Comparison of ENCODE assay signal across 17 cellular contexts in the genomic region with DNA sequence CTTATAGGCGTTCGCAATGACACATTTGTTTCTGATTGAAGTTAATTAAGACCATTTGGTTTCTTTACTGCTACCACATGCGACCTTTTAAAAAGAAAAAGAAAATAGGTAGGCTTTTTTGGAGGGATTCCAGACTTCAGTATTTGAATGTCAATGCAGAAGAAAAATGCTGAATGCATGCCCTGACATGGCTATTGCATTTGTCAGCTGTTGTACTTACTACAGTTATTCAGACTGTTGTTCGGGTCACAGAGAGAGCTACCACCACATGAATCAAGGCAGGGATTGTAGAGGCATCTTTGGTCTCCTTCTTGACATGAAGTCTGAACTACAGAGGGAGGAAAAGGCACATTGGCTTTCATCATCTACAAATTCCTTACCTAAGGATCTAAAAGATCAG.
DNase-seq lines count a peak whose midpoint lies in the region; ATAC-seq lines count a peak whose summit lies in the region.
"Had no signal": no experiment of that assay in that cellular context is flagged by ENCODE, and none has a peak within 500 bp of the region (broad histone marks: within the 10 kb centered on the region; RNA-seq: fewer than 3 reads in every experiment).

No MANE protein-coding gene starts in this region.

- 0 out of 2 replicates have a peak overlapping the region, but pooled peaks have one; percentile 16 for H3K27ac ChIP-seq in SK-N-MC
- no peak overlapping the region for H3K27ac ChIP-seq in epithelial cell of prostate
- H3K27ac ChIP-seq: A549 had no signal

- DNase-seq in SK-N-MC (ENCODE audit: low read depth, low spot score): no peak
- peak; percentile 30 for DNase-seq in adipocyte (ENCODE audit: low read depth)
- peak; percentile 27 for DNase-seq in epithelial cell of prostate (ENCODE audit: low read depth, low spot score)
- peak; percentile 2 for DNase-seq in iris pigment epithelial cell (ENCODE audit: low read depth)
- DNase-seq: CD8-positive, alpha-beta T cell; COR-L47; DMS153; DMS79 treated with DMSO at 0.1 percent for 48 hours; EL; IMR-90 had no signal

- H3K36me3 ChIP-seq in SK-N-MC (ENCODE audit: insufficient read depth, low read length): no peaks in the 10 kb centered on the region
- H3K36me3 ChIP-seq in adipocyte (ENCODE audit: control insufficient read depth, insufficient read depth, low read length, severe bottlenecking): no peaks in the 10 kb centered on the region

- H3K9me3 ChIP-seq in SK-N-MC (ENCODE audit: low read depth, low read length): no peaks in the 10 kb centered on the region
- no peaks in the 10 kb centered on the region for H3K9me3 ChIP-seq in adipocyte (ENCODE audit: control insufficient read depth, low read length)
- H3K9me3 ChIP-seq: A549 had no signal

- H3K4me3 ChIP-seq in SK-N-MC (peak overlapping the region; percentile 5; the same call in 1 of the 2 replicates), adipocyte (ENCODE audit: low read length) (no peak overlapping the region)
- H3K4me3 ChIP-seq: A549 had no signal

- no peak overlapping the region for H3K4me3 Mint-ChIP-seq in stimulated activated memory B cell treated with anti-CD40 and anti-IgM and Interleukin-4, amounts not matched to agents 10 μg/mL and 1 μg/mL and 100 μg/mL, for 72 hours
- H3K4me3 Mint-ChIP-seq: CD14-positive monocyte; CD8-positive, alpha-beta T cell had no signal

- H3K4me1 ChIP-seq in adipocyte (ENCODE audit: control insufficient read depth, insufficient read depth, low read length): no peaks in the 10 kb centered on the region
- H3K4me1 ChIP-seq: A549 had no signal

- peaks cover under 1% of the 10 kb centered on the region for H3K27me3 Mint-ChIP-seq in stimulated activated memory B cell treated with anti-CD40 and anti-IgM and Interleukin-4, amounts not matched to agents 10 μg/mL and 1 μg/mL and 100 μg/mL, for 72 hours

- no peaks in the 10 kb centered on the region for H3K4me1 Mint-ChIP-seq in stimulated activated memory B cell treated with anti-CD40 and anti-IgM and Interleukin-4, amounts not matched to agents 10 μg/mL and 1 μg/mL and 100 μg/mL, for 72 hours

- no peaks in the 10 kb centered on the region for H3K9me3 Mint-ChIP-seq in stimulated activated memory B cell treated with anti-CD40 and anti-IgM and Interleukin-4, amounts not matched to agents 10 μg/mL and 1 μg/mL and 100 μg/mL, for 72 hours
- H3K9me3 Mint-ChIP-seq: CD14-positive monocyte; CD8-positive, alpha-beta T cell had no signal

- H3K27ac Mint-ChIP-seq in stimulated activated memory B cell treated with anti-CD40 and anti-IgM and Interleukin-4, amounts not matched to agents 10 μg/mL and 1 μg/mL and 100 μg/mL, for 72 hours: no peak overlapping the region
- H3K27ac Mint-ChIP-seq: CD8-positive, alpha-beta T cell had no signal

- peaks cover 9% of the 10 kb centered on the region for H3K27me3 ChIP-seq in adipocyte (replicated peaks; ENCODE audit: control insufficient read depth, insufficient read depth, low read length)

- no peak overlapping the region for H3K9ac ChIP-seq in SK-N-MC (ENCODE audit: insufficient read length)
- no peak overlapping the region for H3K9ac ChIP-seq in adipocyte (ENCODE audit: low read length)

- ATAC-seq in stimulated activated memory B cell treated with anti-CD40 and anti-IgM and Interleukin-4, amounts not matched to agents 10 μg/mL and 1 μg/mL and 100 μg/mL, for 72 hours: no peak
- ATAC-seq in GM18868 (IDR thresholded peaks at IDR 0.05; ENCODE audit: unreplicated experiment) (no peak), HG02870 (IDR thresholded peaks at IDR 0.05; ENCODE audit: unreplicated experiment) (no peak), GM21825 (IDR thresholded peaks at IDR 0.05; ENCODE audit: unreplicated experiment) (no peak)
- ATAC-seq: A549; CD8-positive, alpha-beta T cell; HCT116 had no signal

- no peaks in the 10 kb centered on the region for H3K36me3 Mint-ChIP-seq in stimulated activated memory B cell treated with anti-CD40 and anti-IgM and Interleukin-4, amounts not matched to agents 10 μg/mL and 1 μg/mL and 100 μg/mL, for 72 hours
- H3K36me3 Mint-ChIP-seq: CD14-positive monocyte; CD8-positive, alpha-beta T cell had no signal
